ENCODE assay signal across 20 cellular contexts in the genomic region with DNA sequence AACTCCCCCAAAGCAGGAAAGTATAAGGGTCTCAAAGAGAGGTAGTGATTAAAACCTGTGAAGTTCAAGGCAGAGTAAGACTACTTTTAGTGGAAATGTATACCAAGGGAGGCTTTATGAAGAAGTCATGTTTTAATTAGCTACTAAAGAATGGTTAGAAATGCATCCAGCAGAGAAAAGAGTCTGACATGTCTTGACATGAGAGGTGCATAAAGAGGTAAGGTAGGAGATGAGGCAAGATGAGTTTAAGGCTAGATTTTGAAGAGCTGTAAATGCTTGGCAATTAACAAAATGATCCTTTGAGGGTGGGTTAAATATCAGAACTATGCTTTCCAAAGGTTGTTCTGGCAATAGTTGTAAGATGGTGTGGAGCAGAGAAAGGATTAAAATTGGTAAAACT.
"Had no signal": no experiment of that assay in that cellular context is flagged by ENCODE, and none has a peak within 500 bp of the region (broad histone marks: within the 10 kb centered on the region; RNA-seq: fewer than 3 reads in every experiment).

No MANE protein-coding gene starts in this region.

- DNase-seq: KBM-7, MG63, NCI-H1092, NCI-H1105 treated with DMSO at 0.1 percent for 48 hours, NCI-H1417 treated with DMSO at 0.1 percent for 48 hours, NCI-H146, NCI-H1694 treated with DMSO at 0.1 percent for 48 hours, NCI-H1930, NCI-H2081, NCI-H2107, NCI-H226, NCI-H446, NCI-H510A, NCI-H524 treated with DMSO at 0.1 percent for 48 hours, NCI-H69, NCI-H774, SHP77, SK-N-SH, SW 1271 had no signal

- H3K27ac ChIP-seq: RWPE1 had no signal

- H3K36me3 ChIP-seq: MG63 had no signal

- H3K4me2 ChIP-seq: SK-N-SH had no signal

- H3K9me3 ChIP-seq: MG63, SK-N-SH had no signal

- H3K27me3 ChIP-seq: MG63 had no signal

- H3K9ac ChIP-seq: SK-N-SH had no signal

- H3K4me3 ChIP-seq: MG63 had no signal
